Comparison of ENCODE assay signal across 8 cellular contexts in genomic region chr5:24633705-24634325, GRCh38. TPM values are rescaled to one million over a fixed set of nuclear protein-coding genes. Genes with fewer than 3 reads are reported as not detected.
A peak's percentile ranks its signal among the peaks of the same experiment; 100 is the strongest.
DNase-seq lines count a peak whose midpoint lies in the region; ATAC-seq and TF ChIP-seq lines count a peak whose summit lies in the region.

No MANE protein-coding gene starts in this region.

- H3K9me2 ChIP-seq in PC-9 (ENCODE audit: insufficient read depth): no peaks in the 10 kb centered on the region

- TF ChIP-seq CTCF in heart left ventricle (IDR thresholded peaks at IDR 0.05) (peak; percentile 24 to 75 (median 54)), PC-9 (conservative IDR thresholded peaks at IDR 0.05) (peak; percentile 85), gastrocnemius medialis (IDR thresholded peaks at IDR 0.05 in 4 of 5, conservative IDR thresholded peaks at IDR 0.05 in 1 of 5) (peak in 3 of 5 experiments; percentile 20 to 47 (median 37))

- H3K9me3 ChIP-seq in heart left ventricle (no peaks in the 10 kb centered on the region), right cardiac atrium (ENCODE audit: control insufficient read depth, low read length) (no peaks in the 10 kb centered on the region), PC-9 (ENCODE audit: insufficient read depth, low read depth) (no peaks in the 10 kb centered on the region), gastrocnemius medialis (no peaks in the 10 kb centered on the region)

- no peaks in the 10 kb centered on the region for H4K20me1 ChIP-seq in PC-9 (ENCODE audit: insufficient read depth)

- no peaks in the 10 kb centered on the region for H3F3A ChIP-seq in PC-9 (ENCODE audit: insufficient read depth, low read depth)

- H3K36me3 ChIP-seq in heart left ventricle: no peaks in the 10 kb centered on the region
- no peaks in the 10 kb centered on the region for H3K36me3 ChIP-seq in PC-9 (ENCODE audit: low read depth)
- H3K36me3 ChIP-seq in gastrocnemius medialis: no peaks in the 10 kb centered on the region

- H2AFZ ChIP-seq in PC-9: no peak overlapping the region

- no peak overlapping the region for H3K4me2 ChIP-seq in PC-9

- DNase-seq in heart left ventricle: no peak
- no peak for DNase-seq in right cardiac atrium
- DNase-seq in HuH-7.5 (ENCODE audit: low spot score): peak; percentile 7
- DNase-seq in PC-9: peak in 1 of 2 experiments; percentile 21
- peak; percentile 11 to 48 for DNase-seq in erythroblast (lab: John Stamatoyannopoulos, UW)
- DNase-seq in gastrocnemius medialis: no peak
- no peak for DNase-seq in activated CD8-positive, alpha-beta memory T cell treated with anti-CD3 and anti-CD28 coated beads, Interleukin-2, amount 50 U/mL, for 48 hours

- H3K4me3 ChIP-seq in heart left ventricle (no peak overlapping the region), right cardiac atrium (ENCODE audit: low read length) (no peak overlapping the region), PC-9 (no peak overlapping the region), gastrocnemius medialis (no peak overlapping the region)

- CTCF ChIA-PET in PC-9 (lab: Charles Lee): interaction anchor here (1.0 kb wide), 1 partner anchor 373 kb away, joined by 4 read pairs; no protein-coding TSS in a partner anchor

- BruUV-seq in PC-9 (replicated peaks; lab: Mats Ljungman, UMichigan): no TSS peak

- in situ Hi-C loops in gastrocnemius medialis (cut with MboI; ENCODE audit: low sequenced_read_pairs in 4 of 4): no loop called here

- H3K27ac ChIP-seq in heart left ventricle (no peak overlapping the region), right cardiac atrium (ENCODE audit: low read length) (no peak overlapping the region), PC-9 (no peak overlapping the region), gastrocnemius medialis (no peak overlapping the region)

- intact Hi-C loops in heart left ventricle (cut with DNase I) (loop anchor here in 1 of 10 donors (10.0 kb wide), 1 partner anchor 189 kb away; no protein-coding TSS in a partner anchor), right cardiac atrium (cut with DNase I) (no loop called here), PC-9 (cut with micrococcal nuclease; ENCODE audit: unreplicated experiment) (loop anchor here (5.0 to 10.0 kb wide), 5 partner anchors 399 to 1848 kb away; no protein-coding TSS in a partner anchor), gastrocnemius medialis (cut with DNase I; ENCODE audit: low total_unique reads) (no loop called here)

- ATAC-seq in heart left ventricle (no peak), right cardiac atrium (no peak), gastrocnemius medialis (no peak), GM21447 (IDR thresholded peaks at IDR 0.05; ENCODE audit: unreplicated experiment) (no peak)

- WGBS in heart left ventricle, 4 donors: 3 to 4% (median 4%) methylated on average over 4 of the region's 4 CpGs
- WGBS in right cardiac atrium: 2% methylated on average over 4 of the region's 4 CpGs

- POLR2A ChIA-PET in PC-9 (lab: Charles Lee; ENCODE audit: unreplicated experiment): no interaction called here

- H3K27me3 ChIP-seq in heart left ventricle: peaks cover 0 to 5% (median 0%) of the 10 kb centered on the region in 9 donors
- H3K27me3 ChIP-seq in right cardiac atrium (ENCODE audit: control insufficient read depth, insufficient read depth): no peaks in the 10 kb centered on the region
- no peaks in the 10 kb centered on the region for H3K27me3 ChIP-seq in PC-9 (ENCODE audit: insufficient read depth, low read depth)
- H3K27me3 ChIP-seq in gastrocnemius medialis: no peaks in the 10 kb centered on the region

- no peaks in the 10 kb centered on the region for H3K79me2 ChIP-seq in PC-9 (ENCODE audit: low read depth)

- no peak for TF ChIP-seq POLR2A in heart left ventricle (IDR thresholded peaks at IDR 0.05)
- no peak for TF ChIP-seq POLR2A in erythroblast (IDR thresholded peaks at IDR 0.05; ENCODE audit: low read length)
- no peak for TF ChIP-seq POLR2A in gastrocnemius medialis (IDR thresholded peaks at IDR 0.05)

- H3K4me1 ChIP-seq in heart left ventricle (no peaks in the 10 kb centered on the region), right cardiac atrium (ENCODE audit: control insufficient read depth, insufficient read depth, low read length) (no peaks in the 10 kb centered on the region), PC-9 (replicated peaks; ENCODE audit: insufficient read depth) (no peaks in the 10 kb centered on the region), gastrocnemius medialis (no peaks in the 10 kb centered on the region)

RNA-seq across cellular contexts. Expression of gene CDH10, which starts 11.0 kb away (rescaled TPM):
- total RNA-seq in heart left ventricle (under 1 TPM in 1 of 9 donors, not detected in 8; 0.25 TPM), right cardiac atrium (1 to 10 TPM in 1 of 4 donors, under 1 TPM in 3; 0.47 to 1.4 (median 0.78) TPM), PC-9 (2021) (0.20 and 0.63 TPM in 2 replicates), gastrocnemius medialis (not detected)
- polyA plus RNA-seq in heart left ventricle (not detected), right cardiac atrium (0.97 TPM)

Comparison
In these comparisons a context has a peak if more than half of its experiments do, and no peak if none do; other contexts are left out.
1. DNase-seq: peak in HuH-7.5 (single experiment) and erythroblast (2 of 2); none in heart left ventricle (0 of 5), right cardiac atrium (0 of 3), gastrocnemius medialis (0 of 2) and activated CD8-positive, alpha-beta memory T cell treated with anti-CD3 and anti-CD28 coated beads, Interleukin-2, amount 50 U/mL, for 48 hours (single experiment).
2. Peak in every context shown above with its lines, with median percentiles within 50 percentile points of each other: CTCF ChIP-seq.